Comparison of ENCODE assay signal across 8 cellular contexts in genomic region chr6:158870418-158870957, GRCh38. TPM values are rescaled to one million over a fixed set of nuclear protein-coding genes. Genes with fewer than 3 reads are reported as not detected.
A peak's percentile ranks its signal among the peaks of the same experiment; 100 is the strongest.
DNase-seq lines count a peak whose midpoint lies in the region; ATAC-seq and TF ChIP-seq lines count a peak whose summit lies in the region.

No MANE protein-coding gene starts in this region.

- no peaks in the 10 kb centered on the region for H3K27me3 ChIP-seq in adrenal gland
- no peaks in the 10 kb centered on the region for H3K27me3 ChIP-seq in naive thymus-derived CD4-positive, alpha-beta T cell (ENCODE audit: control insufficient read depth in 2 of 2, insufficient read depth in 2 of 2, low read length in 2 of 2)

- POLR2A ChIA-PET in naive thymus-derived CD4-positive, alpha-beta T cell (lab: Charles Lee): interaction anchor here (0.6 to 7.7 kb wide), 17 partner anchors 11 to 219 kb away, joined by 3 to 219 read pairs (median 15); partner anchors contain the start of genes EZR and SYTL3

- WGBS in adrenal gland, 4 donors: 85 to 94% (median 92%) methylated on average over 11 of the region's 11 CpGs

- H3K9me3 Mint-ChIP-seq in naive thymus-derived CD4-positive, alpha-beta T cell: peaks cover 0 to 8% (median 0%) of the 10 kb centered on the region in 11 donors

- TF ChIP-seq POLR2A in GM18505 (IDR thresholded peaks at IDR 0.05; ENCODE audit: borderline replicate concordance, extremely low read depth, insufficient read depth, insufficient read length) (no peak), adrenal gland (IDR thresholded peaks at IDR 0.05) (no peak)

- H3K9me3 ChIP-seq in adrenal gland (replicated peaks in 1 of 3): no peaks in the 10 kb centered on the region
- no peaks in the 10 kb centered on the region for H3K9me3 ChIP-seq in naive thymus-derived CD4-positive, alpha-beta T cell (ENCODE audit: control insufficient read depth in 2 of 3, low read length in 3 of 3)

- peak overlapping the region in 1 of 4 donors; percentile 59 for H3K4me3 ChIP-seq in adrenal gland
- H3K4me3 ChIP-seq in naive thymus-derived CD4-positive, alpha-beta T cell (ENCODE audit: low read length): peak overlapping the region; percentile 71

- H3K4me1 ChIP-seq in adrenal gland (replicated peaks in 1 of 2): peaks cover 3 to 6% of the 10 kb centered on the region in 2 donors
- peaks cover 16 to 18% of the 10 kb centered on the region in 2 donors for H3K4me1 ChIP-seq in naive thymus-derived CD4-positive, alpha-beta T cell (ENCODE audit: control insufficient read depth in 2 of 2, insufficient read depth in 2 of 2, low read length in 2 of 2)

- peak overlapping the region; percentile 41 to 97 (median 92) for H3K27ac ChIP-seq in adrenal gland
- peak overlapping the region; percentile 98 for H3K27ac ChIP-seq in naive thymus-derived CD4-positive, alpha-beta T cell (ENCODE audit: low read depth, low read length)

- in situ Hi-C loops in ACHN (cut with HindIII; ENCODE audit: low pct_ligation_motif_present, low pct_unique_long_range_greater_than_20kb, low sequenced_read_pairs): no loop called here

- peaks cover 0 to 3% (median 0%) of the 10 kb centered on the region in 5 donors for H3K36me3 Mint-ChIP-seq in naive thymus-derived CD4-positive, alpha-beta T cell

- DNase-seq in adrenal gland (no peak), iPS-NIHi7 (ENCODE audit: extremely low spot score) (no peak), DMS79 (lab: John Stamatoyannopoulos, UW) (no peak), head of caudate nucleus (no peak), ACHN (no peak)
- no peak for DNase-seq in naive thymus-derived CD4-positive, alpha-beta T cell

- no peaks in the 10 kb centered on the region for H3K36me3 ChIP-seq in adrenal gland (replicated peaks in 1 of 2)
- H3K36me3 ChIP-seq in naive thymus-derived CD4-positive, alpha-beta T cell (ENCODE audit: control insufficient read depth in 2 of 3, insufficient read depth in 3 of 3, low read length in 3 of 3): no peaks in the 10 kb centered on the region

- ATAC-seq in GM18505 (IDR thresholded peaks at IDR 0.05; ENCODE audit: unreplicated experiment) (peak; percentile 9), HG03025 (IDR thresholded peaks at IDR 0.05; ENCODE audit: low FRiP score, unreplicated experiment) (peak; percentile 10)
- no peak for ATAC-seq in naive thymus-derived CD4-positive, alpha-beta T cell

- TF ChIP-seq CTCF in adrenal gland (IDR thresholded peaks at IDR 0.05): no peak

- peak overlapping the region; percentile 98 to 100 (median 100) for H3K27ac Mint-ChIP-seq in naive thymus-derived CD4-positive, alpha-beta T cell

- CTCF ChIA-PET in naive thymus-derived CD4-positive, alpha-beta T cell (lab: Charles Lee): interaction anchor here (1.7 kb wide), 2 partner anchors 16 to 81 kb away, joined by 7 to 9 read pairs; no protein-coding TSS in a partner anchor

- intact Hi-C loops in adrenal gland (cut with DNase I): no loop called here
- intact Hi-C loops in naive thymus-derived CD4-positive, alpha-beta T cell (cut with micrococcal nuclease): loop anchor here (2.0 to 10.0 kb wide), 3 partner anchors 40 to 218 kb away; no protein-coding TSS in a partner anchor
- intact Hi-C loops in head of caudate nucleus (cut with DNase I): no loop called here

- peak overlapping the region; percentile 83 to 96 (median 92) for H3K4me3 Mint-ChIP-seq in naive thymus-derived CD4-positive, alpha-beta T cell

- peaks cover 7 to 45% (median 25%) of the 10 kb centered on the region in 7 donors for H3K4me1 Mint-ChIP-seq in naive thymus-derived CD4-positive, alpha-beta T cell

- peaks cover 0 to 7% (median 0%) of the 10 kb centered on the region in 5 donors for H3K27me3 Mint-ChIP-seq in naive thymus-derived CD4-positive, alpha-beta T cell

RNA-seq across cellular contexts. Expression of gene EZR, which starts 51.3 kb away (rescaled TPM):
- total RNA-seq in adrenal gland: 100 to 1,000 TPM; 215 to 476 (median 409) TPM
- polyA plus RNA-seq in adrenal gland: 100 to 1,000 TPM in 2 of 3 donors, 10 to 100 TPM in 1; 80.3 to 355 (median 132) TPM
- 100 to 1,000 TPM; 132 to 201 (median 163) TPM for total RNA-seq in naive thymus-derived CD4-positive, alpha-beta T cell
- polyA plus RNA-seq in naive thymus-derived CD4-positive, alpha-beta T cell: 100 to 1,000 TPM; 115 to 140 TPM

Comparison
In these comparisons a context has a peak if more than half of its experiments do, and no peak if none do; other contexts are left out.
1. intact Hi-C loops: an anchor here in naive thymus-derived CD4-positive, alpha-beta T cell (2.0 to 10.0 kb wide); none called in adrenal gland and head of caudate nucleus.